9 cellular contexts compared by ENCODE assay signal in genomic region chr9:78115073-78115472, GRCh38.
A peak's percentile ranks its signal among the peaks of the same experiment; 100 is the strongest.
DNase-seq lines count a peak whose midpoint lies in the region; ATAC-seq and TF ChIP-seq lines count a peak whose summit lies in the region.
"Had no signal": no experiment of that assay in that cellular context is flagged by ENCODE, and none has a peak within 500 bp of the region (broad histone marks: within the 10 kb centered on the region; RNA-seq: fewer than 3 reads in every experiment).

No MANE protein-coding gene starts in this region.

- no peaks in the 10 kb centered on the region for H4K20me1 ChIP-seq in PC-9 (ENCODE audit: insufficient read depth)

- CTCF ChIA-PET in BJ (lab: Yijun Ruan, JAX): interaction anchor here (0.7 to 1.6 kb wide), 5 partner anchors 10 to 685 kb away, joined by 3 to 4 read pairs (median 3); no protein-coding TSS in a partner anchor
- CTCF ChIA-PET in PC-9 (lab: Charles Lee): no interaction called here

- H3K4me3 ChIP-seq in BJ (ENCODE audit: low read depth, low read length) (no peak overlapping the region), PC-9 (no peak overlapping the region)

- H3K4me1 ChIP-seq in PC-9 (replicated peaks; ENCODE audit: insufficient read depth): peaks cover 13% of the 10 kb centered on the region

- POLR2A ChIA-PET in BJ (lab: Charles Lee): no interaction called here
- POLR2A ChIA-PET in PC-9 (lab: Charles Lee; ENCODE audit: unreplicated experiment): no interaction called here

- TF ChIP-seq CTCF in BJ (IDR thresholded peaks at IDR 0.05; ENCODE audit: insufficient read depth, low read depth, low read length): peak; percentile 24; the same call in 1 of the 2 replicates
- peak; percentile 52 for TF ChIP-seq CTCF in PC-9 (conservative IDR thresholded peaks at IDR 0.05)

- no peak overlapping the region for H3K27ac ChIP-seq in PC-9

- intact Hi-C loops in PC-9 (cut with micrococcal nuclease; ENCODE audit: unreplicated experiment): no loop called here

- no peaks in the 10 kb centered on the region; the same call in 1 of the 2 replicates for H3K9me3 ChIP-seq in PC-9 (ENCODE audit: insufficient read depth, low read depth)

- H3K36me3 ChIP-seq in BJ (ENCODE audit: control insufficient read depth, insufficient read depth, low read length) (no peaks in the 10 kb centered on the region), PC-9 (ENCODE audit: low read depth) (no peaks in the 10 kb centered on the region)

- no TSS peak for BruUV-seq in PC-9 (replicated peaks; lab: Mats Ljungman, UMichigan)

- peaks cover 11% of the 10 kb centered on the region; the same call in 1 of the 2 replicates for H3F3A ChIP-seq in PC-9 (ENCODE audit: insufficient read depth, low read depth)

- H3K4me2 ChIP-seq in PC-9: no peak overlapping the region

- no peaks in the 10 kb centered on the region for H3K79me2 ChIP-seq in PC-9 (ENCODE audit: low read depth)

- no peak overlapping the region for H2AFZ ChIP-seq in PC-9

- peak; percentile 48 for ATAC-seq in GM21367 (IDR thresholded peaks at IDR 0.05; ENCODE audit: unreplicated experiment)
- ATAC-seq in HG03159 (IDR thresholded peaks at IDR 0.05; ENCODE audit: unreplicated experiment): no peak
- no peak for ATAC-seq in GM18907 (IDR thresholded peaks at IDR 0.05; ENCODE audit: unreplicated experiment)
- no peak for ATAC-seq in left lobe of liver

- no peaks in the 10 kb centered on the region for H3K9me2 ChIP-seq in PC-9 (ENCODE audit: insufficient read depth)

- DNase-seq in BJ (ENCODE audit: low read depth): no peak
- peak in 1 of 2 experiments; percentile 31 for DNase-seq in PC-9
- peak; percentile 54 for DNase-seq in iPS-NIHi11 (ENCODE audit: low spot score)
- no peak for DNase-seq in NCI-H345 treated with DMSO at 0.1 percent for 48 hours (lab: John Stamatoyannopoulos, UW; ENCODE audit: unreplicated experiment)
- DNase-seq in left lobe of liver (ENCODE audit: low spot score): no peak
- DNase-seq: activated effector memory CD4-positive, alpha-beta T cell treated with Interleukin-2 at 50 U/mL for 16 hours had no signal

- H3K27me3 ChIP-seq in BJ (ENCODE audit: control insufficient read depth, insufficient read depth, low read length): no peaks in the 10 kb centered on the region
- H3K27me3 ChIP-seq in PC-9 (ENCODE audit: insufficient read depth, low read depth): no peaks in the 10 kb centered on the region
